9 cellular contexts compared by ENCODE assay signal in genomic region chr4:142549726-142550463, GRCh38.
DNase-seq lines count a peak whose midpoint lies in the region; ATAC-seq, FAIRE-seq and TF ChIP-seq lines count a peak whose summit lies in the region.
"Had no signal": no experiment of that assay in that cellular context is flagged by ENCODE, and none has a peak within 500 bp of the region (broad histone marks: within the 10 kb centered on the region; RNA-seq: fewer than 3 reads in every experiment).

No MANE protein-coding gene starts in this region.

- no peaks in the 10 kb centered on the region for H3K36me3 ChIP-seq in kidney (ENCODE audit: control insufficient read depth in 1 of 2, insufficient read depth in 2 of 2, low read length in 2 of 2)

- no peak for FAIRE-seq in kidney (lab: Jason Lieb, UNC)

- no peak for TF ChIP-seq CTCF in kidney (IDR thresholded peaks at IDR 0.05; ENCODE audit: borderline replicate concordance, extremely low read depth, insufficient read depth)

- no peak overlapping the region for H3K4me3 Mint-ChIP-seq in activated T-helper 2 cell treated with anti-CD3 and anti-CD28 coated beads, Interferon-gamma antibody, Interleukin-2, Interleukin-4, amounts not matched to agents 10 μg/mL and 5 μg/mL and 100 μg/mL, durations not matched to agents 14 hours and 24 hours and 36 hours (ENCODE audit: low read depth)

- no peak overlapping the region for H3K4me3 ChIP-seq in kidney (ENCODE audit: low read length in 2 of 2)
- H3K4me3 ChIP-seq: skin epidermis had no signal

- DNase-seq in DMS153 (lab: John Stamatoyannopoulos, UW): peak; percentile 99
- DNase-seq in NCI-H128 (lab: John Stamatoyannopoulos, UW; ENCODE audit: unreplicated experiment): peak; percentile 59
- no peak for DNase-seq in activated T-helper 2 cell treated with anti-CD3 and anti-CD28 coated beads, Interferon-gamma antibody, Interleukin-2, Interleukin-4, amounts not matched to agents 10 μg/mL and 5 μg/mL and 100 μg/mL, durations not matched to agents 14 hours and 24 hours and 36 hours (ENCODE audit: low spot score)
- DNase-seq in left colon: no peak
- DNase-seq in OCI-M2 (lab: John Stamatoyannopoulos, UW; ENCODE audit: unreplicated experiment): no peak
- DNase-seq in AML-193 (lab: John Stamatoyannopoulos, UW): no peak
- DNase-seq in cerebellar nuclear complex (lab: John Stamatoyannopoulos, UW): no peak
- DNase-seq in kidney: no peak

- H3K27me3 Mint-ChIP-seq in activated T-helper 2 cell treated with anti-CD3 and anti-CD28 coated beads, Interferon-gamma antibody, Interleukin-2, Interleukin-4, amounts not matched to agents 10 μg/mL and 5 μg/mL and 100 μg/mL, durations not matched to agents 14 hours and 24 hours and 36 hours (ENCODE audit: low read depth): no peaks in the 10 kb centered on the region

- H3K9me3 Mint-ChIP-seq in activated T-helper 2 cell treated with anti-CD3 and anti-CD28 coated beads, Interferon-gamma antibody, Interleukin-2, Interleukin-4, amounts not matched to agents 10 μg/mL and 5 μg/mL and 100 μg/mL, durations not matched to agents 14 hours and 24 hours and 36 hours: peaks cover 6% of the 10 kb centered on the region

- no peak overlapping the region for H3K27ac ChIP-seq in kidney (ENCODE audit: low read depth in 2 of 2, low read length in 2 of 2)

- no peaks in the 10 kb centered on the region for H3K9me3 ChIP-seq in kidney (ENCODE audit: control insufficient read depth in 1 of 2, low read length in 2 of 2)

- intact Hi-C loops in activated T-helper 2 cell treated with anti-CD3 and anti-CD28 coated beads, Interferon-gamma antibody, Interleukin-2, Interleukin-4, amounts not matched to agents 10 μg/mL and 5 μg/mL and 100 μg/mL, durations not matched to agents 14 hours and 24 hours and 36 hours (cut with micrococcal nuclease): loop anchor here (1.0 to 5.0 kb wide), 6 partner anchors 143 to 297 kb away; partner anchors contain the start of gene INPP4B
- intact Hi-C loops in left colon (cut with DNase I, micrococcal nuclease) (no loop called here), kidney (cut with DNase I) (no loop called here)

- ATAC-seq in left colon: peak; percentile 90

- peaks cover 3% of the 10 kb centered on the region for H3K36me3 Mint-ChIP-seq in activated T-helper 2 cell treated with anti-CD3 and anti-CD28 coated beads, Interferon-gamma antibody, Interleukin-2, Interleukin-4, amounts not matched to agents 10 μg/mL and 5 μg/mL and 100 μg/mL, durations not matched to agents 14 hours and 24 hours and 36 hours (ENCODE audit: low read depth)

- peak overlapping the region; percentile 68 for H3K27ac Mint-ChIP-seq in activated T-helper 2 cell treated with anti-CD3 and anti-CD28 coated beads, Interferon-gamma antibody, Interleukin-2, Interleukin-4, amounts not matched to agents 10 μg/mL and 5 μg/mL and 100 μg/mL, durations not matched to agents 14 hours and 24 hours and 36 hours

- H3K9ac ChIP-seq in kidney (ENCODE audit: low read length in 2 of 2): no peak overlapping the region

- no peaks in the 10 kb centered on the region for H3K4me1 ChIP-seq in kidney (ENCODE audit: control insufficient read depth in 1 of 2, insufficient read depth in 1 of 2, low read depth in 1 of 2, low read length in 2 of 2)

- peaks cover 59% of the 10 kb centered on the region for H3K4me1 Mint-ChIP-seq in activated T-helper 2 cell treated with anti-CD3 and anti-CD28 coated beads, Interferon-gamma antibody, Interleukin-2, Interleukin-4, amounts not matched to agents 10 μg/mL and 5 μg/mL and 100 μg/mL, durations not matched to agents 14 hours and 24 hours and 36 hours (ENCODE audit: low read depth)

Comparison
In these comparisons a context has a peak if more than half of its experiments do, and no peak if none do; other contexts are left out.
1. DNase-seq: peak in DMS153 (single experiment) and NCI-H128 (single experiment); none in activated T-helper 2 cell treated with anti-CD3 and anti-CD28 coated beads, Interferon-gamma antibody, Interleukin-2, Interleukin-4, amounts not matched to agents 10 μg/mL and 5 μg/mL and 100 μg/mL, durations not matched to agents 14 hours and 24 hours and 36 hours (single experiment), left colon (0 of 2), OCI-M2 (single experiment), AML-193 (0 of 2), cerebellar nuclear complex (0 of 2) and kidney (single experiment).